Comparison of ENCODE assay signal across 10 cellular contexts in the genomic region with DNA sequence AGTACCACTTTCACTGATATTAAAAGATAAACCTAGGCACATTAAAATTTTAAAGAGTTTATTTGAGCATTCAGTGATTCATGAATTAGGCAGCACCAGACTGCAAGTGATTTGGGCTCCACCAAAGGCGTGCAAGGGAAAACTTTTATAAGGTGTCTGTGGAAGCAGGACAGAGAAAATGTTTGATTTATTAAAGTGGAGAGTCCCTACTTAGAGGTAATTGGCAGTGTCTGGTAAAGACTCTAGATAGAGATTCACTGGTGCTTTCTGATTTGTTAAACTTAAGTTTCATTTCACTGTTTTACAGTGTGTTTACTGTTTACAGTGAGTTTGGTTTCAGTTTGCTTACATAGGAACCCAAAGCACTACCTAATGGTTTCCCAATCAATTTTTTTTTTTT.
A peak's percentile ranks its signal among the peaks of the same experiment; 100 is the strongest.
DNase-seq lines count a peak whose midpoint lies in the region; ATAC-seq and TF ChIP-seq lines count a peak whose summit lies in the region.
"Had no signal": no experiment of that assay in that cellular context is flagged by ENCODE, and none has a peak within 500 bp of the region (broad histone marks: within the 10 kb centered on the region; RNA-seq: fewer than 3 reads in every experiment).

No MANE protein-coding gene starts in this region.

- DNase-seq in SJSA1 (ENCODE audit: low read depth in 1 of 2, low spot score in 2 of 2) = peak in 1 of 2 experiments; percentile 21
- no peak for DNase-seq in aorta
- DNase-seq in NCI-H1694 treated with DMSO at 0.1 percent for 48 hours (lab: John Stamatoyannopoulos, UW) = no peak
- no peak for DNase-seq in mucosa of descending colon
- no peak for DNase-seq in BE2C
- DNase-seq: dorsolateral prefrontal cortex, left ventricle myocardium superior, SIG-M5 had no signal

- H3K4me1 ChIP-seq in SJSA1 (replicated peaks) = peaks cover 19% of the 10 kb centered on the region
- peaks cover 4% of the 10 kb centered on the region in 2 donors for H3K4me1 ChIP-seq in aorta (ENCODE audit: control insufficient read depth in 1 of 2, insufficient read depth in 2 of 2, low read length in 2 of 2)
- no peaks in the 10 kb centered on the region for H3K4me1 ChIP-seq in mucosa of descending colon (ENCODE audit: low read depth)
- H3K4me1 ChIP-seq in BE2C = no peaks in the 10 kb centered on the region

- H3K9me3 ChIP-seq in SJSA1 (replicated peaks) (no peaks in the 10 kb centered on the region), aorta (ENCODE audit: control insufficient read depth, low read length) (no peaks in the 10 kb centered on the region), mucosa of descending colon (no peaks in the 10 kb centered on the region), BE2C (no peaks in the 10 kb centered on the region)

- intact Hi-C loops in aorta (cut with DNase I) = loop anchor here in 1 of 2 donors (5.0 kb wide), 1 partner anchor 70 kb away; the partner anchor contains the start of gene ANKS1B
- intact Hi-C loops in mucosa of descending colon (cut with DNase I, micrococcal nuclease) = no loop called here

- 30 to 46% methylated on average over 1 of the region's 1 CpG for WGBS in aorta, 2 donors

- ATAC-seq in GM19395 (IDR thresholded peaks at IDR 0.05; ENCODE audit: unreplicated experiment) = peak; percentile 93
- ATAC-seq in HG02884 (IDR thresholded peaks at IDR 0.05; ENCODE audit: unreplicated experiment) = peak; percentile 88
- ATAC-seq in aorta (ENCODE audit: low FRiP score) = no peak
- no peak for ATAC-seq in mucosa of descending colon

- no peaks in the 10 kb centered on the region for H3K36me3 ChIP-seq in SJSA1
- H3K36me3 ChIP-seq in aorta (ENCODE audit: control insufficient read depth in 1 of 2, insufficient read depth in 2 of 2, low read length in 1 of 2) = no peaks in the 10 kb centered on the region
- no peaks in the 10 kb centered on the region for H3K36me3 ChIP-seq in mucosa of descending colon (ENCODE audit: low read depth)
- no peaks in the 10 kb centered on the region for H3K36me3 ChIP-seq in BE2C

- H3K27ac ChIP-seq in SJSA1 (peak overlapping the region; percentile 42), aorta (ENCODE audit: low read depth in 1 of 2, low read length in 2 of 2) (no peak overlapping the region)
- H3K27ac ChIP-seq: dorsolateral prefrontal cortex had no signal

- no peaks in the 10 kb centered on the region for H3K27me3 ChIP-seq in SJSA1 (replicated peaks)
- H3K27me3 ChIP-seq in aorta (ENCODE audit: control insufficient read depth in 1 of 2, insufficient read depth in 2 of 2, low read length in 1 of 2) = no peaks in the 10 kb centered on the region
- H3K27me3 ChIP-seq in BE2C = no peaks in the 10 kb centered on the region
- H3K27me3 ChIP-seq: dorsolateral prefrontal cortex had no signal

- TF ChIP-seq CTCF in mucosa of descending colon (IDR thresholded peaks at IDR 0.05) (no peak), BE2C (IDR thresholded peaks at IDR 0.05; ENCODE audit: low read depth, low read length) (no peak)

- H3K4me3 ChIP-seq in SJSA1 = no peak overlapping the region
- H3K4me3 ChIP-seq in aorta (ENCODE audit: low read length in 2 of 2) = peak overlapping the region; percentile 26 to 59
- H3K4me3 ChIP-seq in mucosa of descending colon = no peak overlapping the region
- no peak overlapping the region for H3K4me3 ChIP-seq in BE2C (ENCODE audit: low read depth, low read length)

Comparison
In these comparisons a context has a peak if more than half of its experiments do, and no peak if none do; other contexts are left out.
1. ATAC-seq: peak in GM19395 (single experiment) and HG02884 (single experiment); none in aorta (single experiment) and mucosa of descending colon (single experiment).
2. H3K4me3 ChIP-seq: peak in aorta (2 of 2); none in SJSA1 (single experiment), mucosa of descending colon (single experiment) and BE2C (single experiment).